Comparison of ENCODE assay signal across 8 cellular contexts in the genomic region with DNA sequence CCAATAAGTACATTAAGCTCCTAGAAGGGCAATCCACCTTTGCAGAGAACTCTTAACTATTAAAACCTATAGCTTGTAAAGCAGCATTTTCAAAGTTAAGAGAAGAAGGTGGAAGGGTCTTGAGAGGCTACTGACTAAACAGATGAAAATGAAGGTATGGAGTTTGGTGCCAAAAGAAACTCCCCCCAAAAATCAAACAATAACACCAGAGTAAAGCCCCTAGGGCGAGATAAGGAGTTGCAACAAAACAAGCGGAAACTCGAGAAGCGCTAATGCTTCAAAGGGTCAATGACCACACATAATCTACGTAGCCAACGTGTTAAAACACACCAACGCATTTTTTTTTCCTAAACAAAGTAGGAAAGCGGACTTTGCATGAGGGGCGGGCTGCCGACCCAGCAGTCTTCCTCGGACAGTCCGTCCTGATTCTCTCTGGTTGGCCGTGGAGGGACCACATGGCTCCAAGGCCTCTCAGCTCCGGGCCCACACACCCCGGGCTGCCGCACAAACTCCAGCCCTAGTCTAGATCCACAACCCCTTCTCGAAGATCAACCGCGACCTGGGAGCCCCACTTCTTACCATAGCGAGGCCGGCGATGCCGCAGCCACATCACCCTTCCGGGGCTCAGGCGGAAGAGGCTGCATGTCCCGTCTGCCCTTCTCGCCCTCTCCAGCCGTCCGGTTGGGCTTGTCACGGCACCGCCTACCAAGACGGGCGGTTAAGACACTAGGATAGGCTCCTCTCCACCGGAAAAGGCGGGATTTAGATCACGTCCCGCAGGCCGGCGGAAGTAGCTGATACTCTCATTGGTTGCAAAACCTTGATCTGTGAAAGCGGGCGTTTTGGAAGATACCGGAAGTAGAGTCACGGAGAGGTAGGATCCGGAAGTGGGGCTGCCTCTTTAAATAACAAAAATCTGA. TPM values are rescaled to one million over a fixed set of nuclear protein-coding genes. Genes with fewer than 3 reads are reported as not detected.
DNase-seq lines count a peak whose midpoint lies in the region; ATAC-seq and TF ChIP-seq lines count a peak whose summit lies in the region.

TSS of gene TMEM167A (minus strand) at position 653 of the 920 bp plus-strand sequence. CDS start at position 582, 71 bp downstream.
TSS of gene XRCC4 (plus strand) at position 806 of the 920 bp plus-strand sequence. CDS start 27,373 bp downstream, outside the sequence.

- peak within 1 kb of the TSS; percentile 96 for H2AFZ ChIP-seq in SK-N-SH (ENCODE audit: low read depth)

- H3K9me2 ChIP-seq in SK-N-SH = no peaks in the 10 kb centered on the region

- H3K4me3 ChIP-seq in SK-N-SH (ENCODE audit: low read depth in 2 of 2, low read length in 1 of 2) = peak within 1 kb of the TSS; percentile 84 to 97

- peak; percentile 2; the same call in 1 of the 2 replicates for TF ChIP-seq RAD21 in SK-N-SH (IDR thresholded peaks at IDR 0.05; ENCODE audit: low read length)

- no peak for TF ChIP-seq CTCF in SK-N-SH (IDR thresholded peaks at IDR 0.05)

- ATAC-seq in HG02571 (IDR thresholded peaks at IDR 0.05; ENCODE audit: unreplicated experiment) = peak; percentile 98

- H3K27me3 ChIP-seq in SK-N-SH (ENCODE audit: insufficient read depth) = no peaks in the 10 kb centered on the region

- DNase-seq in GM04504 (ENCODE audit: low read depth) (peak; percentile 98), NCI-H1048 (lab: John Stamatoyannopoulos, UW) (peak; percentile 97), SK-N-SH (peak; percentile 85), germinal center (ENCODE audit: low spot score) (peak; percentile 96), non-pigmented ciliary epithelial cell (ENCODE audit: low read depth) (peak; percentile 94), superior temporal gyrus (ENCODE audit: extremely low spot score) (peak; percentile 100)
- peak; percentile 92 for DNase-seq in activated naive CD4-positive, alpha-beta T cell treated with anti-CD3 and anti-CD28 coated beads, Interleukin-2, amount 50 U/mL, for 16 hours

- no peaks in the 10 kb centered on the region for H3K9me3 ChIP-seq in SK-N-SH

- peak within 1 kb of the TSS; percentile 93 for H3K9ac ChIP-seq in SK-N-SH

- 1% methylated on average over 31 of the region's 44 CpGs for WGBS in SK-N-SH (ENCODE audit: low lambda C conversion rate)

- H3K36me3 ChIP-seq in SK-N-SH (replicated peaks in 1 of 2; ENCODE audit: control insufficient read depth in 1 of 2, insufficient read depth in 2 of 2, low read length in 1 of 2) = peaks cover 8 to 17% of the 10 kb centered on the region in 2 experiments

- H3K4me1 ChIP-seq in SK-N-SH (ENCODE audit: control insufficient read depth in 1 of 2, insufficient read depth in 2 of 2, low read depth in 1 of 2, low read length in 1 of 2) = peaks cover 9 to 12% of the 10 kb centered on the region in 2 experiments; a peak in 3 of 4 replicates

- peak within 1 kb of the TSS; percentile 88 for H3K4me2 ChIP-seq in SK-N-SH

- peaks cover 17% of the 10 kb centered on the region for H4K20me1 ChIP-seq in SK-N-SH (ENCODE audit: insufficient read depth)

- TF ChIP-seq EP300 in SK-N-SH (IDR thresholded peaks at IDR 0.05; ENCODE audit: borderline replicate concordance in 1 of 2, low read depth in 1 of 2, low read length in 1 of 2) = no peak

- POLR2A ChIA-PET in SK-N-SH (lab: Yijun Ruan, JAX) = interaction anchor here (0.7 to 1.7 kb wide), 2 partner anchors 41 to 218 kb away, joined by 4 to 11 read pairs; no protein-coding TSS in a partner anchor

- peaks cover 4% of the 10 kb centered on the region for H3F3A ChIP-seq in SK-N-SH (replicated peaks; ENCODE audit: insufficient read depth)

- CTCF ChIA-PET in SK-N-SH (lab: Yijun Ruan, JAX) = interaction anchor here (0.6 kb wide), 1 partner anchor 11 kb away, joined by 3 read pairs; no protein-coding TSS in a partner anchor

- H3K79me2 ChIP-seq in SK-N-SH (ENCODE audit: insufficient read depth) = peaks cover 80% of the 10 kb centered on the region

- H3K27ac ChIP-seq in SK-N-SH (ENCODE audit: low read depth in 2 of 2, low read length in 1 of 2) = peak within 1 kb of the TSS; percentile 87 to 92

TF ChIP-seq in SK-N-SH, 30 proteins besides CTCF, POLR2A, EP300 and RAD21:
- TF ChIP-seq MXI1 (IDR thresholded peaks at IDR 0.05; ENCODE audit: low read depth, low read length) (peak; percentile 80), POLR2AphosphoS5 (IDR thresholded peaks at IDR 0.05; ENCODE audit: low read depth, low read length) (peak; percentile 96), ELF1 (IDR thresholded peaks at IDR 0.05) (peak; percentile 96), RXRA (IDR thresholded peaks at IDR 0.05; ENCODE audit: borderline replicate concordance, low read depth) (no peak), MAX (IDR thresholded peaks at IDR 0.05; ENCODE audit: low read depth) (peak; percentile 77), GABPA (IDR thresholded peaks at IDR 0.05; ENCODE audit: low read depth) (peak; percentile 95), FOXJ3 (CRISPR knock-in tag; IDR thresholded peaks at IDR 0.05) (no peak), YY1 (IDR thresholded peaks at IDR 0.05; ENCODE audit: low read depth) (0 out of 2 replicates have a peak, but pooled peaks have one; percentile 31), SMC3 (IDR thresholded peaks at IDR 0.05; ENCODE audit: low read depth, low read length) (no peak), CHD2 (IDR thresholded peaks at IDR 0.05; ENCODE audit: low read length, partially characterized antibody) (peak; percentile 89), MEF2A (IDR thresholded peaks at IDR 0.05; ENCODE audit: borderline replicate concordance, low read depth) (no peak), TAF1 (IDR thresholded peaks at IDR 0.05; ENCODE audit: borderline replicate concordance, low read depth, low read length) (peak; percentile 71; the same call in 1 of the 2 replicates), RFX5 (IDR thresholded peaks at IDR 0.05; ENCODE audit: low read length) (0 out of 2 replicates have a peak, but pooled peaks have one; percentile 4)
- TF ChIP-seq, protein P1, sequence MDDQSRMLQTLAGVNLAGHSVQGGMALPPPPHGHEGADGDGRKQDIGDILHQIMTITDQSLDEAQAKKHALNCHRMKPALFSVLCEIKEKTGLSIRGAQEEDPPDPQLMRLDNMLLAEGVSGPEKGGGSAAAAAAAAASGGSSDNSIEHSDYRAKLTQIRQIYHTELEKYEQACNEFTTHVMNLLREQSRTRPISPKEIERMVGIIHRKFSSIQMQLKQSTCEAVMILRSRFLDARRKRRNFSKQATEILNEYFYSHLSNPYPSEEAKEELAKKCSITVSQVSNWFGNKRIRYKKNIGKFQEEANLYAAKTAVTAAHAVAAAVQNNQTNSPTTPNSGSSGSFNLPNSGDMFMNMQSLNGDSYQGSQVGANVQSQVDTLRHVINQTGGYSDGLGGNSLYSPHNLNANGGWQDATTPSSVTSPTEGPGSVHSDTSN (IDR thresholded peaks at IDR 0.05) = peak; percentile 87
- TF ChIP-seq, protein P2, sequence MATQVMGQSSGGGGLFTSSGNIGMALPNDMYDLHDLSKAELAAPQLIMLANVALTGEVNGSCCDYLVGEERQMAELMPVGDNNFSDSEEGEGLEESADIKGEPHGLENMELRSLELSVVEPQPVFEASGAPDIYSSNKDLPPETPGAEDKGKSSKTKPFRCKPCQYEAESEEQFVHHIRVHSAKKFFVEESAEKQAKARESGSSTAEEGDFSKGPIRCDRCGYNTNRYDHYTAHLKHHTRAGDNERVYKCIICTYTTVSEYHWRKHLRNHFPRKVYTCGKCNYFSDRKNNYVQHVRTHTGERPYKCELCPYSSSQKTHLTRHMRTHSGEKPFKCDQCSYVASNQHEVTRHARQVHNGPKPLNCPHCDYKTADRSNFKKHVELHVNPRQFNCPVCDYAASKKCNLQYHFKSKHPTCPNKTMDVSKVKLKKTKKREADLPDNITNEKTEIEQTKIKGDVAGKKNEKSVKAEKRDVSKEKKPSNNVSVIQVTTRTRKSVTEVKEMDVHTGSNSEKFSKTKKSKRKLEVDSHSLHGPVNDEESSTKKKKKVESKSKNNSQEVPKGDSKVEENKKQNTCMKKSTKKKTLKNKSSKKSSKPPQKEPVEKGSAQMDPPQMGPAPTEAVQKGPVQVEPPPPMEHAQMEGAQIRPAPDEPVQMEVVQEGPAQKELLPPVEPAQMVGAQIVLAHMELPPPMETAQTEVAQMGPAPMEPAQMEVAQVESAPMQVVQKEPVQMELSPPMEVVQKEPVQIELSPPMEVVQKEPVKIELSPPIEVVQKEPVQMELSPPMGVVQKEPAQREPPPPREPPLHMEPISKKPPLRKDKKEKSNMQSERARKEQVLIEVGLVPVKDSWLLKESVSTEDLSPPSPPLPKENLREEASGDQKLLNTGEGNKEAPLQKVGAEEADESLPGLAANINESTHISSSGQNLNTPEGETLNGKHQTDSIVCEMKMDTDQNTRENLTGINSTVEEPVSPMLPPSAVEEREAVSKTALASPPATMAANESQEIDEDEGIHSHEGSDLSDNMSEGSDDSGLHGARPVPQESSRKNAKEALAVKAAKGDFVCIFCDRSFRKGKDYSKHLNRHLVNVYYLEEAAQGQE (IDR thresholded peaks at IDR 0.05; ENCODE audit: low read depth, low read length) = 0 out of 2 replicates have a peak, but pooled peaks have one; percentile 12
- TF ChIP-seq, protein P3, sequence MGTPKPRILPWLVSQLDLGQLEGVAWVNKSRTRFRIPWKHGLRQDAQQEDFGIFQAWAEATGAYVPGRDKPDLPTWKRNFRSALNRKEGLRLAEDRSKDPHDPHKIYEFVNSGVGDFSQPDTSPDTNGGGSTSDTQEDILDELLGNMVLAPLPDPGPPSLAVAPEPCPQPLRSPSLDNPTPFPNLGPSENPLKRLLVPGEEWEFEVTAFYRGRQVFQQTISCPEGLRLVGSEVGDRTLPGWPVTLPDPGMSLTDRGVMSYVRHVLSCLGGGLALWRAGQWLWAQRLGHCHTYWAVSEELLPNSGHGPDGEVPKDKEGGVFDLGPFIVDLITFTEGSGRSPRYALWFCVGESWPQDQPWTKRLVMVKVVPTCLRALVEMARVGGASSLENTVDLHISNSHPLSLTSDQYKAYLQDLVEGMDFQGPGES (IDR thresholded peaks at IDR 0.05; ENCODE audit: low read depth, low read length) = peak; percentile 52

RNA-seq across cellular contexts. Expression of gene TMEM167A, which starts in this region (rescaled TPM):
- 23.7 and 38.2 TPM in 2 replicates for polyA plus RNA-seq in SK-N-SH (2012; rRNA removed)
- polyA plus RNA-seq in SK-N-SH (2012; cell fraction: cytosol; rRNA removed) = 48.6 and 78.5 TPM in 2 replicates
- polyA plus RNA-seq in SK-N-SH (2012; cell fraction: nucleus; rRNA removed) = 8.2 and 22.3 TPM in 2 replicates

RNA-seq across cellular contexts. Expression of gene XRCC4, which starts in this region (rescaled TPM):
- polyA plus RNA-seq in SK-N-SH (2012; rRNA removed) = 1.8 and 2.4 TPM in 2 replicates
- polyA plus RNA-seq in SK-N-SH (2012; cell fraction: cytosol; rRNA removed) = 3.7 and 6.8 TPM in 2 replicates
- 0.65 and 1.3 TPM in 2 replicates for polyA plus RNA-seq in SK-N-SH (2012; cell fraction: nucleus; rRNA removed)

Comparison
In these comparisons a context has a peak if more than half of its experiments do, and no peak if none do; other contexts are left out.
1. Peak in every context shown above with its lines: DNase-seq, ATAC-seq, H3K4me3 ChIP-seq and H3K27ac ChIP-seq.